Comparison of ENCODE assay signal across 20 cellular contexts in genomic region chr5:56052735-56053134, GRCh38. TPM values are rescaled to one million over a fixed set of nuclear protein-coding genes. Genes with fewer than 3 reads are reported as not detected.
DNase-seq lines count a peak whose midpoint lies in the region; ATAC-seq, FAIRE-seq and TF ChIP-seq lines count a peak whose summit lies in the region.
"Had no signal": no experiment of that assay in that cellular context is flagged by ENCODE, and none has a peak within 500 bp of the region (broad histone marks: within the 10 kb centered on the region; RNA-seq: fewer than 3 reads in every experiment).

No MANE protein-coding gene starts in this region.

- H2BK5ac ChIP-seq in IMR-90 (ENCODE audit: low read depth, low read length, poor library complexity, severe bottlenecking) = no peak overlapping the region

- no peak overlapping the region for H3K14ac ChIP-seq in IMR-90 (replicated peaks; ENCODE audit: low read depth, low read length)

- dilution Hi-C loops in IMR-90 (cut with HindIII; ENCODE audit: low sequenced_read_pairs, unreplicated experiment) = no loop called here

- H3K9me3 ChIP-seq in IMR-90 (ENCODE audit: control insufficient read depth, insufficient read depth, low read length) (no peaks in the 10 kb centered on the region; the same call in 1 of the 2 replicates), HepG2 (ENCODE audit: low read length) (peaks cover 13% of the 10 kb centered on the region)

- H3K27me3 ChIP-seq in IMR-90 (ENCODE audit: control insufficient read depth, insufficient read depth, low read length) (no peaks in the 10 kb centered on the region), HepG2 (ENCODE audit: control insufficient read depth in 1 of 2, insufficient read depth in 2 of 2, low read length in 2 of 2) (no peaks in the 10 kb centered on the region)
- H3K27me3 ChIP-seq: BLaER1 had no signal

- no peak for TF ChIP-seq POLR2A in IMR-90 (IDR thresholded peaks at IDR 0.05; ENCODE audit: low read depth, low read length)
- TF ChIP-seq POLR2A in HepG2 (IDR thresholded peaks at IDR 0.05; ENCODE audit: insufficient read depth in 1 of 2, low read depth in 2 of 2, low read length in 2 of 2) = no peak

- H3K4me2 ChIP-seq in IMR-90 (ENCODE audit: low read depth, low read length) (no peak overlapping the region), HepG2 (ENCODE audit: low read depth, low read length) (no peak overlapping the region)

- H3K23ac ChIP-seq in IMR-90 (ENCODE audit: low read depth, low read length) = no peak overlapping the region

- ATAC-seq in activated naive CD8-positive, alpha-beta T cell treated with anti-CD3 and anti-CD28 coated beads, Interleukin-2, amount 10 ng/mL, durations not matched to agents 7 days and 5 days (ENCODE audit: low read depth) = no peak
- ATAC-seq in IMR-90 (ENCODE audit: low read depth) (no peak), HepG2 (peak; percentile 42)
- ATAC-seq: Right ventricle myocardium inferior had no signal

- TF ChIP-seq EP300 in HepG2 (IDR thresholded peaks at IDR 0.05; ENCODE audit: low read depth in 2 of 2, low read length in 2 of 2) (no peak), HepG2 (CRISPR knock-in tag; IDR thresholded peaks at IDR 0.05; ENCODE audit: borderline replicate concordance) (no peak)

- H3K4ac ChIP-seq in IMR-90 (ENCODE audit: low read depth, low read length) = no peak overlapping the region

- TF ChIP-seq CTCF in IMR-90 (conservative IDR thresholded peaks at IDR 0.05; ENCODE audit: low read depth, low read length) (no peak), HepG2 (CRISPR knock-in tag; IDR thresholded peaks at IDR 0.05) (no peak)

- no peak overlapping the region for H3K9ac ChIP-seq in IMR-90 (ENCODE audit: low read depth, low read length)
- no peak overlapping the region for H3K9ac ChIP-seq in HepG2 (ENCODE audit: insufficient read depth, low read depth, low read length)
- H3K9ac ChIP-seq: BLaER1 had no signal

- in situ Hi-C loops in IMR-90 (cut with MboI; ENCODE audit: low sequenced_read_pairs) = no loop called here
- in situ Hi-C loops in HepG2 (cut with HindIII; ENCODE audit: extremely low pct_ligation_motif_present, low pct_unique_long_range_greater_than_20kb) = no loop called here

- H2AK5ac ChIP-seq in IMR-90 (ENCODE audit: low read depth, low read length) = no peak overlapping the region

- H3K36me3 ChIP-seq in IMR-90 (ENCODE audit: control insufficient read depth, insufficient read depth, low read length) (no peaks in the 10 kb centered on the region), HepG2 (replicated peaks in 1 of 2; ENCODE audit: control insufficient read depth in 1 of 2, insufficient read depth in 2 of 2, low read length in 2 of 2) (no peaks in the 10 kb centered on the region)
- H3K36me3 ChIP-seq: BLaER1 had no signal

- H2AK9ac ChIP-seq in IMR-90 (replicated peaks; ENCODE audit: low read depth, low read length, poor library complexity) = no peak overlapping the region

- H3K4me1 ChIP-seq in IMR-90 (ENCODE audit: control insufficient read depth, insufficient read depth, low read length) = peaks cover 3% of the 10 kb centered on the region
- H3K4me1 ChIP-seq in HepG2 (ENCODE audit: insufficient read depth, low read length) = peaks cover 67% of the 10 kb centered on the region

- TF ChIP-seq RAD21 in IMR-90 (IDR thresholded peaks at IDR 0.05; ENCODE audit: low read length) = no peak
- no peak for TF ChIP-seq RAD21 in HepG2 (CRISPR knock-in tag; IDR thresholded peaks at IDR 0.05)

- peak overlapping the region; percentile 19 for H3K27ac Mint-ChIP-seq in activated naive CD8-positive, alpha-beta T cell treated with anti-CD3 and anti-CD28 coated beads, Interleukin-2, amount 10 ng/mL, durations not matched to agents 7 days and 5 days
- H3K27ac Mint-ChIP-seq in activated naive CD8-positive, alpha-beta T cell treated with anti-CD3 and anti-CD28 coated beads for 36 hours = no peak overlapping the region
- H3K27ac Mint-ChIP-seq: H9 had no signal

- H3K4me3 Mint-ChIP-seq in activated naive CD8-positive, alpha-beta T cell treated with anti-CD3 and anti-CD28 coated beads, Interleukin-2, amount 10 ng/mL, durations not matched to agents 7 days and 5 days = no peak overlapping the region
- no peak overlapping the region for H3K4me3 Mint-ChIP-seq in activated naive CD8-positive, alpha-beta T cell treated with anti-CD3 and anti-CD28 coated beads for 36 hours
- H3K4me3 Mint-ChIP-seq: H9 had no signal

- no peaks in the 10 kb centered on the region for H4K20me1 ChIP-seq in IMR-90 (ENCODE audit: insufficient read depth, low read length)
- no peaks in the 10 kb centered on the region for H4K20me1 ChIP-seq in HepG2 (ENCODE audit: insufficient read depth, low read length)
- H4K20me1 ChIP-seq: BLaER1 had no signal

- H2BK20ac ChIP-seq in IMR-90 (ENCODE audit: low read depth, low read length) = no peak overlapping the region

- no peaks in the 10 kb centered on the region for H3K79me1 ChIP-seq in IMR-90 (ENCODE audit: low read depth in 1 of 2, low read length in 2 of 2)

- peaks cover 14% of the 10 kb centered on the region for H3K36me3 Mint-ChIP-seq in activated naive CD8-positive, alpha-beta T cell treated with anti-CD3 and anti-CD28 coated beads, Interleukin-2, amount 10 ng/mL, durations not matched to agents 7 days and 5 days
- H3K36me3 Mint-ChIP-seq in activated naive CD8-positive, alpha-beta T cell treated with anti-CD3 and anti-CD28 coated beads for 36 hours = peaks cover 10% of the 10 kb centered on the region

- no peak overlapping the region for H4K91ac ChIP-seq in IMR-90 (ENCODE audit: insufficient read depth, low read depth, low read length)

- no peak overlapping the region for H3K56ac ChIP-seq in IMR-90 (ENCODE audit: extremely low read depth, insufficient read depth, low read length)

- no peak overlapping the region for H4K8ac ChIP-seq in IMR-90 (ENCODE audit: low read depth in 2 of 2, low read length in 2 of 2)

- no peak for DNase-seq in activated naive CD8-positive, alpha-beta T cell treated with anti-CD3 and anti-CD28 coated beads, Interleukin-2, amount 10 ng/mL, durations not matched to agents 7 days and 5 days
- DNase-seq in activated naive CD8-positive, alpha-beta T cell treated with anti-CD3 and anti-CD28 coated beads for 36 hours = no peak
- DNase-seq in IMR-90 (peak; percentile 40), HepG2 (ENCODE audit: low spot score) (peak; percentile 49), hepatic stellate cell (ENCODE audit: low spot score) (no peak), urothelium cell line (ENCODE audit: low spot score) (no peak)
- DNase-seq in activated CD4-positive, CD25-positive, alpha-beta regulatory T cell treated with anti-CD3 and anti-CD28 coated beads, Interleukin-2, amount 50 U/mL, for 72 hours = no peak
- DNase-seq: DMS79 treated with DMSO at 0.1 percent for 48 hours; H9; KG1; NCI-H1105 treated with DMSO at 0.1 percent for 48 hours; NCI-H1694; NCI-H2081 treated with DMSO at 0.1 percent for 48 hours; NCI-H510A; NCI-H748 treated with DMSO at 0.1 percent for 48 hours; NK-92 treated with Interleukin-12 subunit alpha and Interleukin-12 subunit beta, amount 100 ng/mL, for 24 hours had no signal

- WGBS in IMR-90 (ENCODE audit: extremely low coverage in 2 of 2, insufficient read length in 1 of 2), 2 experiments = no CpG with 5 or more reads among the region's 1 CpG
- WGBS in HepG2 (ENCODE audit: low lambda C conversion rate) = 17% methylated on average over 1 of the region's 1 CpG

- peaks cover 11% of the 10 kb centered on the region for H3K9me3 Mint-ChIP-seq in activated naive CD8-positive, alpha-beta T cell treated with anti-CD3 and anti-CD28 coated beads, Interleukin-2, amount 10 ng/mL, durations not matched to agents 7 days and 5 days
- H3K9me3 Mint-ChIP-seq in activated naive CD8-positive, alpha-beta T cell treated with anti-CD3 and anti-CD28 coated beads for 36 hours = peaks cover 21% of the 10 kb centered on the region

- CTCF ChIA-PET in IMR-90 (lab: Yijun Ruan, JAX) = interaction anchor here (0.6 kb wide), 1 partner anchor 58 kb away, joined by 3 read pairs; no protein-coding TSS in a partner anchor
- CTCF ChIA-PET in HepG2 (lab: Yijun Ruan, JAX; ENCODE audit: low intra/inter-chr PET ratio, low total read pairs) = no interaction called here

- no peaks in the 10 kb centered on the region for H3K9me1 ChIP-seq in IMR-90 (ENCODE audit: insufficient read depth, low read length)

- no peak overlapping the region for H2AFZ ChIP-seq in IMR-90 (replicated peaks; ENCODE audit: low read length, poor library complexity)
- no peak overlapping the region for H2AFZ ChIP-seq in HepG2 (ENCODE audit: low read length)

- no peak overlapping the region for H2BK120ac ChIP-seq in IMR-90 (ENCODE audit: low read depth, low read length)

- intact Hi-C loops in IMR-90 (cut with micrococcal nuclease) (loop anchor here (5.0 kb wide), 1 partner anchor 55 kb away; no protein-coding TSS in a partner anchor), HepG2 (cut with micrococcal nuclease; ENCODE audit: unreplicated experiment) (no loop called here)

- POLR2A ChIA-PET in activated naive CD8-positive, alpha-beta T cell treated with anti-CD3 and anti-CD28 coated beads, Interleukin-2, amount 10 ng/mL, durations not matched to agents 7 days and 5 days (lab: Charles Lee) = interaction anchor here (0.8 kb wide), 1 partner anchor 198 kb away, joined by 3 read pairs; no protein-coding TSS in a partner anchor
- POLR2A ChIA-PET in IMR-90 (lab: Charles Lee; ENCODE audit: unreplicated experiment) (no interaction called here), HepG2 (lab: Yijun Ruan, JAX) (no interaction called here)

- no peak overlapping the region for H3K18ac ChIP-seq in IMR-90 (ENCODE audit: low read depth, low read length)

- no peak overlapping the region for H4K5ac ChIP-seq in IMR-90 (ENCODE audit: low read depth, low read length)

- no peak overlapping the region for H2BK15ac ChIP-seq in IMR-90 (ENCODE audit: low read depth, low read length)

- peaks cover 35% of the 10 kb centered on the region for H3K4me1 Mint-ChIP-seq in activated naive CD8-positive, alpha-beta T cell treated with anti-CD3 and anti-CD28 coated beads, Interleukin-2, amount 10 ng/mL, durations not matched to agents 7 days and 5 days
- H3K4me1 Mint-ChIP-seq in activated naive CD8-positive, alpha-beta T cell treated with anti-CD3 and anti-CD28 coated beads for 36 hours = peaks cover 55% of the 10 kb centered on the region
- H3K4me1 Mint-ChIP-seq: H9 had no signal

- H3K27ac ChIP-seq in IMR-90 (ENCODE audit: insufficient read depth, low read length) = no peak overlapping the region
- no peak overlapping the region for H3K27ac ChIP-seq in HepG2 (ENCODE audit: extremely low read length, insufficient read depth, low read length)

- H3K27me3 Mint-ChIP-seq in activated naive CD8-positive, alpha-beta T cell treated with anti-CD3 and anti-CD28 coated beads, Interleukin-2, amount 10 ng/mL, durations not matched to agents 7 days and 5 days = peaks cover 2% of the 10 kb centered on the region
- H3K27me3 Mint-ChIP-seq in activated naive CD8-positive, alpha-beta T cell treated with anti-CD3 and anti-CD28 coated beads for 36 hours = no peaks in the 10 kb centered on the region

- H3K79me2 ChIP-seq in HepG2 (ENCODE audit: insufficient read depth, low read length) = no peaks in the 10 kb centered on the region

- BruUV-seq in IMR-90 (replicated peaks; lab: Mats Ljungman, UMichigan) (no TSS peak), HepG2 (replicated peaks; lab: Mats Ljungman, UMichigan) (no TSS peak)

- H3K4me3 ChIP-seq in IMR-90 (ENCODE audit: insufficient read depth, low read depth, low read length) (no peak overlapping the region), HepG2 (replicated peaks in 1 of 3; ENCODE audit: insufficient read depth in 1 of 3, low read depth in 2 of 3, low read length in 3 of 3) (no peak overlapping the region)
- H3K4me3 ChIP-seq: BLaER1 had no signal

- FAIRE-seq in HepG2 (lab: Jason Lieb, UNC) (no peak), urothelium cell line (lab: Jason Lieb, UNC) (no peak)
- FAIRE-seq: G401.6, RCC 7860 had no signal

RNA-seq across cellular contexts. Expression of gene IL6ST, which starts 58.0 kb away (rescaled TPM):
- 10 to 100 TPM; 46.1 to 48.9 TPM for total RNA-seq in activated naive CD8-positive, alpha-beta T cell treated with anti-CD3 and anti-CD28 coated beads, Interleukin-2, amount 10 ng/mL, durations not matched to agents 7 days and 5 days
- 10 to 100 TPM; 47.1 to 58.0 TPM for total RNA-seq in activated naive CD8-positive, alpha-beta T cell treated with anti-CD3 and anti-CD28 coated beads for 36 hours
- total RNA-seq in IMR-90 (2012; rRNA removed) = 506 and 533 TPM in 2 replicates
- 90.6 and 93.1 TPM in 2 replicates for polyA plus RNA-seq in IMR-90 (2012; rRNA removed)
- 8.4 and 8.7 TPM in 2 replicates for polyA plus RNA-seq in IMR-90 (2012; cell fraction: cytosol; rRNA removed)
- 3.7 and 44.6 TPM in 2 replicates for polyA plus RNA-seq in IMR-90 (2012; cell fraction: nucleus; rRNA removed; ENCODE audit: low replicate concordance)
- total RNA-seq in HepG2 (2016; rRNA removed; fragmentation: Illumina TruSeq; extraction: Trizol) = 161 and 166 TPM in 2 replicates
- total RNA-seq in HepG2 (2016; cell fraction: cytosol; rRNA removed; fragmentation: Illumina TruSeq; extraction: Trizol; ENCODE audit: low read depth) = 14.7 and 15.1 TPM in 2 replicates
- 168 TPM in 2 replicates for total RNA-seq in HepG2 (2016; cell fraction: insoluble cytoplasmic fraction; rRNA removed; fragmentation: Illumina TruSeq; extraction: Trizol)
- 65.8 and 71.7 TPM in 2 replicates for total RNA-seq in HepG2 (2016; cell fraction: membrane; rRNA removed; fragmentation: Illumina TruSeq; extraction: Trizol)
- 163 and 201 TPM in 2 replicates for total RNA-seq in HepG2 (2016; cell fraction: nucleus; rRNA removed; fragmentation: Illumina TruSeq; extraction: Trizol)
- 57.9 and 66.6 TPM in 2 replicates for polyA plus RNA-seq in HepG2 (2011; rRNA removed)
- 31.2 and 65.6 TPM in 2 replicates for polyA plus RNA-seq in HepG2 (2011; cell fraction: cytosol; rRNA removed)
- 23.4 and 30.7 TPM in 2 replicates for polyA plus RNA-seq in HepG2 (2011; cell fraction: nucleus; rRNA removed)
- 51.0 and 78.1 TPM in 2 replicates for polyA plus RNA-seq in HepG2 (2012)
- 2.0 and 2.1 TPM in 2 replicates for polyA plus RNA-seq in HepG2 (2016; cell fraction: cytosol; fragmentation: Illumina TruSeq; extraction: Trizol; ENCODE audit: low read depth)
- 43.1 and 49.7 TPM in 2 replicates for polyA plus RNA-seq in HepG2 (2016; cell fraction: insoluble cytoplasmic fraction; fragmentation: Illumina TruSeq; extraction: Trizol; ENCODE audit: low read depth)
- polyA plus RNA-seq in HepG2 (2016; cell fraction: membrane; fragmentation: Illumina TruSeq; extraction: Trizol; ENCODE audit: low read depth) = 9.8 and 10.4 TPM in 2 replicates
- 83.2 and 85.6 TPM in 2 replicates for polyA plus RNA-seq in HepG2 (2016; cell fraction: nucleus; fragmentation: Illumina TruSeq; extraction: Trizol; ENCODE audit: insufficient read depth, low read depth)
- 72.6 and 124 TPM in 2 replicates for polyA minus RNA-seq in HepG2 (2011; rRNA and poly(A)+ RNA removed; ENCODE audit: low replicate concordance)
- 241 and 268 TPM in 2 replicates for polyA minus RNA-seq in HepG2 (2011; cell fraction: cytosol; rRNA and poly(A)+ RNA removed)
- 145 and 264 TPM in 2 replicates for polyA minus RNA-seq in HepG2 (2011; cell fraction: nucleus; rRNA and poly(A)+ RNA removed)

Comparison
In these comparisons a context has a peak if more than half of its experiments do, and no peak if none do; other contexts are left out.
1. DNase-seq: peak in IMR-90 (single experiment) and HepG2 (single experiment); none in activated naive CD8-positive, alpha-beta T cell treated with anti-CD3 and anti-CD28 coated beads, Interleukin-2, amount 10 ng/mL, durations not matched to agents 7 days and 5 days (single experiment), activated naive CD8-positive, alpha-beta T cell treated with anti-CD3 and anti-CD28 coated beads for 36 hours (single experiment), hepatic stellate cell (single experiment), urothelium cell line (single experiment) and activated CD4-positive, CD25-positive, alpha-beta regulatory T cell treated with anti-CD3 and anti-CD28 coated beads, Interleukin-2, amount 50 U/mL, for 72 hours (single experiment).